Comparison of ENCODE assay signal across 7 cellular contexts in the genomic region with DNA sequence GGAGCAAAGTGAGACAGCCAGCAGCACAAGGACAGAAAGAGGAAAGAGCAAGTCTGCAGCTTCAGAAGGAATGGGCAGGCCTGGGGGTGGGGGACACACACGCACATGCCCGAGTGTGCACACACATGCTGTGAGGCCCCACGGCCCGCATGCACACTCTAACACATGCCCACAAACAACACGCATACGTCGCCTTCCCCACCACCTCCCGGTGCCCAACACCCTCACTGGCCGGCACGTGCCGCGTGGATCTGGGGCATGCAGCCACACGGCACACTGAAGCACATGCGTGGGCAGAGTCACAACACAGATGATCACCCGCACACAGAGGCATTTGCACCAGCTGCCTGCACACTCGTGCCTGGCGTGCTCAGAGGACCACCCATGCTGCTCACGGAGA.
DNase-seq lines count a peak whose midpoint lies in the region; ATAC-seq and TF ChIP-seq lines count a peak whose summit lies in the region.
"Not testable (repeated sequence)": the region's sequence is repeated elsewhere in the genome, so short reads cannot be mapped to it uniquely, and the experiment has no call there.

No MANE protein-coding gene starts in this region.

- H3K27ac ChIP-seq in WERI-Rb-1; neuronal stem cell (replicated peaks; ENCODE audit: low read length); upper lobe of right lung: not testable (repeated sequence)

- ATAC-seq in activated CD8-positive, alpha-beta memory T cell treated with anti-CD3 and anti-CD28 coated beads, Interleukin-2, amount 10 ng/mL, durations not matched to agents 7 days and 5 days; left ventricle myocardium superior; left lobe of liver; upper lobe of right lung: not testable (repeated sequence)

- H3K36me3 ChIP-seq in WERI-Rb-1; neuronal stem cell (replicated peaks in 1 of 2; ENCODE audit: control insufficient read depth in 2 of 2, insufficient read depth in 2 of 2, low read length in 2 of 2); upper lobe of right lung: not testable (repeated sequence)

- H3K27me3 Mint-ChIP-seq in activated CD8-positive, alpha-beta memory T cell treated with anti-CD3 and anti-CD28 coated beads, Interleukin-2, amount 10 ng/mL, durations not matched to agents 7 days and 5 days: not testable (repeated sequence)

- not testable (repeated sequence) for H3K9me3 Mint-ChIP-seq in activated CD8-positive, alpha-beta memory T cell treated with anti-CD3 and anti-CD28 coated beads, Interleukin-2, amount 10 ng/mL, durations not matched to agents 7 days and 5 days (ENCODE audit: low read depth)

- peak; percentile 3 for DNase-seq in WERI-Rb-1
- DNase-seq in activated CD8-positive, alpha-beta memory T cell treated with anti-CD3 and anti-CD28 coated beads, Interleukin-2, amount 10 ng/mL, durations not matched to agents 7 days and 5 days: peak; percentile 30
- peak; percentile 17 for DNase-seq in ecto neural progenitor cell (ENCODE audit: low spot score)
- peak; percentile 14 for DNase-seq in left ventricle myocardium superior
- DNase-seq in left lobe of liver (ENCODE audit: low spot score): peak; percentile 19
- not testable (repeated sequence) for DNase-seq in neuronal stem cell (ENCODE audit: low spot score)
- DNase-seq in upper lobe of right lung: peak; percentile 60

- not testable (repeated sequence) for H2AK5ac ChIP-seq in neuronal stem cell (ENCODE audit: low read depth, low read length)

- not testable (repeated sequence) for H3K4me2 ChIP-seq in neuronal stem cell (ENCODE audit: insufficient read depth, low read length, poor library complexity, severe bottlenecking)

- TF ChIP-seq CTCF in WERI-Rb-1 (IDR thresholded peaks at IDR 0.05; ENCODE audit: low read depth, low read length); upper lobe of right lung (IDR thresholded peaks at IDR 0.05): not testable (repeated sequence)

- WGBS in neuronal stem cell (ENCODE audit: extremely low coverage in 2 of 2, insufficient read length in 2 of 2, insufficient replicate concordance in 1 of 2), 2 donors: no CpG with 5 or more reads among the region's 18 CpGs

- H3K14ac ChIP-seq in neuronal stem cell (ENCODE audit: low read length): peak overlapping the region; percentile 8

- H3K18ac ChIP-seq in neuronal stem cell (ENCODE audit: low read length): not testable (repeated sequence)

- H3K4me3 Mint-ChIP-seq in activated CD8-positive, alpha-beta memory T cell treated with anti-CD3 and anti-CD28 coated beads, Interleukin-2, amount 10 ng/mL, durations not matched to agents 7 days and 5 days: not testable (repeated sequence)

- H2AFZ ChIP-seq in neuronal stem cell (ENCODE audit: low read length): not testable (repeated sequence)

- not testable (repeated sequence) for H3K9ac ChIP-seq in neuronal stem cell (ENCODE audit: low read depth, low read length, poor library complexity)

- H2BK5ac ChIP-seq in neuronal stem cell (ENCODE audit: low read length): not testable (repeated sequence)

- not testable (repeated sequence) for H3K27ac Mint-ChIP-seq in activated CD8-positive, alpha-beta memory T cell treated with anti-CD3 and anti-CD28 coated beads, Interleukin-2, amount 10 ng/mL, durations not matched to agents 7 days and 5 days

- H3K4me1 Mint-ChIP-seq in activated CD8-positive, alpha-beta memory T cell treated with anti-CD3 and anti-CD28 coated beads, Interleukin-2, amount 10 ng/mL, durations not matched to agents 7 days and 5 days: not testable (repeated sequence)

- H2BK12ac ChIP-seq in neuronal stem cell (ENCODE audit: low read length): not testable (repeated sequence)

- not testable (repeated sequence) for H3K27me3 ChIP-seq in WERI-Rb-1 (ENCODE audit: insufficient read depth, low read depth, severe bottlenecking); neuronal stem cell (ENCODE audit: control insufficient read depth in 3 of 3, insufficient read depth in 3 of 3, low read depth in 1 of 3, low read length in 3 of 3); upper lobe of right lung

- H4K91ac ChIP-seq in neuronal stem cell (ENCODE audit: low read depth, low read length, poor library complexity): not testable (repeated sequence)

- H3K4ac ChIP-seq in neuronal stem cell (ENCODE audit: low read length): not testable (repeated sequence)

- H3K4me3 ChIP-seq in WERI-Rb-1 (ENCODE audit: low read depth, low read length); neuronal stem cell (ENCODE audit: low read length in 2 of 2); upper lobe of right lung: not testable (repeated sequence)

- H3K9me3 ChIP-seq in WERI-Rb-1 (ENCODE audit: severe bottlenecking); neuronal stem cell (replicated peaks in 1 of 2; ENCODE audit: control insufficient read depth in 2 of 2, insufficient read depth in 1 of 2, low read depth in 1 of 2, low read length in 2 of 2); upper lobe of right lung: not testable (repeated sequence)

- not testable (repeated sequence) for H3K79me1 ChIP-seq in neuronal stem cell (ENCODE audit: low read depth, low read length)

- H2BK120ac ChIP-seq in neuronal stem cell (ENCODE audit: low read depth, low read length): not testable (repeated sequence)

- H3K23ac ChIP-seq in neuronal stem cell (ENCODE audit: low read depth, low read length, poor library complexity): not testable (repeated sequence)

- H4K8ac ChIP-seq in neuronal stem cell (ENCODE audit: low read depth, low read length): not testable (repeated sequence)

- H3K36me3 Mint-ChIP-seq in activated CD8-positive, alpha-beta memory T cell treated with anti-CD3 and anti-CD28 coated beads, Interleukin-2, amount 10 ng/mL, durations not matched to agents 7 days and 5 days: not testable (repeated sequence)

- not testable (repeated sequence) for H3K4me1 ChIP-seq in neuronal stem cell (ENCODE audit: control insufficient read depth in 2 of 2, insufficient read depth in 1 of 2, low read depth in 1 of 2, low read length in 2 of 2); upper lobe of right lung

- not testable (repeated sequence) for H2BK15ac ChIP-seq in neuronal stem cell (ENCODE audit: low read length)

- CTCF ChIA-PET in activated CD8-positive, alpha-beta memory T cell treated with anti-CD3 and anti-CD28 coated beads, Interleukin-2, amount 10 ng/mL, durations not matched to agents 7 days and 5 days (lab: Charles Lee): not testable (repeated sequence)

- intact Hi-C loops in left ventricle myocardium superior (cut with micrococcal nuclease); upper lobe of right lung (cut with DNase I): not testable (repeated sequence)
